In the genomic region with DNA sequence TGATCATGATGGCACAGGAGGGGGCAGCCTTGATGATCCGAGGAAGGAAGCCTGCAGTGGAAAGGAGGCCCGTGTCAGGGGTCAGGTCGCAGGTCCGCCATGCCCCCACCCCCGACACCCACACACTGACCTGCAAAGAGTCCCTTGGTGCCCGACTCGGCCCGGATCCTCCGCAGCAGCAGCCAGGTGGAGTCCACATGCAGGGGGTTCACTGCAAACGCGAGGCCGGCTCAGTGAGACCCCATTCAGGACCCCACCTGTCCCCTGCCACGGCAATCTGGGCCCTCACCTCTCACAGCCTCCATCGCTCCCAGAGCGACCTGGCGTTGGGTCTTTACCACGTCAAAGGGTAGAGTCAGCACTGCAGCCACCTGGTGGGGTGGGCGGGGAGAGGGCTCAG, we compare ENCODE assay signal across 22 cellular contexts. TPM values are rescaled to one million over a fixed set of nuclear protein-coding genes. Genes with fewer than 3 reads are reported as not detected.
DNase-seq lines count a peak whose midpoint lies in the region; ATAC-seq, FAIRE-seq and TF ChIP-seq lines count a peak whose summit lies in the region.
"Had no signal": no experiment of that assay in that cellular context is flagged by ENCODE, and none has a peak within 500 bp of the region (broad histone marks: within the 10 kb centered on the region; RNA-seq: fewer than 3 reads in every experiment).

No MANE protein-coding gene starts in this region.

- in situ Hi-C loops in GM12878 (cut with MboI): no loop called here

- H3K27me3 Mint-ChIP-seq in H9 (ENCODE audit: low read depth): peaks cover 16% of the 10 kb centered on the region

- DNase-seq in D341Med (ENCODE audit: low spot score) (peak; percentile 31), H9 (peak; percentile 36), GM12878 (ENCODE audit: low read depth, low spot score) (no peak), trophoblast cell (no peak), HUDEP-2 (lab: John Stamatoyannopoulos, UW; ENCODE audit: unreplicated experiment in 76 of 76) (no peak), NCI-H2227 treated with DMSO at 0.1 percent for 48 hours (lab: John Stamatoyannopoulos, UW) (no peak)
- DNase-seq: BE2C; C1 segment of cervical spinal cord; CD4-positive, CD25-positive, alpha-beta regulatory T cell; CD8-positive, alpha-beta memory T cell; COR-L47; GOT3 had no signal

- H3K4me1 Mint-ChIP-seq in H9: peaks cover 16% of the 10 kb centered on the region in 2 experiments

- H3K79me1 ChIP-seq in H9 (ENCODE audit: insufficient read depth, low read depth, low read length, poor library complexity, severe bottlenecking) (peaks cover 4% of the 10 kb centered on the region), trophoblast cell (ENCODE audit: low read length) (peaks cover 5% of the 10 kb centered on the region)

- no peak for FAIRE-seq in GM12878 (lab: Jason Lieb, UNC)
- FAIRE-seq: D721Med, G401.6, GM12892, GM18507 had no signal

- H2AFZ ChIP-seq in H9 (ENCODE audit: low read length) (no peak overlapping the region), GM12878 (ENCODE audit: control insufficient read depth, low read depth, low read length) (no peak overlapping the region), trophoblast cell (ENCODE audit: insufficient read depth, low read length, poor library complexity) (no peak overlapping the region)

- SMC1A ChIA-PET in GM12878 (lab: Charles Lee; ENCODE audit: uncharacterized antibody, unreplicated experiment): interaction anchor here (0.6 to 1.4 kb wide), 3 partner anchors 62 to 151 kb away, joined by 3 to 4 read pairs (median 3); no protein-coding TSS in a partner anchor

- H3K14ac ChIP-seq in H9 (ENCODE audit: insufficient read depth, low read length): no peak overlapping the region
- no peak overlapping the region for H3K14ac ChIP-seq in trophoblast cell (ENCODE audit: low read length)

- H3K27me3 ChIP-seq in H9 (ENCODE audit: insufficient read depth, low read length): no peaks in the 10 kb centered on the region; the same call in 1 of the 2 replicates
- H3K27me3 ChIP-seq in GM12878 (replicated peaks in 1 of 2; ENCODE audit: control insufficient read depth in 2 of 2, insufficient read depth in 2 of 2, low read length in 1 of 2): peaks cover 3 to 9% of the 10 kb centered on the region in 2 experiments; a peak in 3 of 4 replicates
- peaks cover 9% of the 10 kb centered on the region for H3K27me3 ChIP-seq in trophoblast cell (ENCODE audit: insufficient read depth, low read length)
- H3K27me3 ChIP-seq: BE2C had no signal

- RAD21 ChIA-PET in GM12878 (lab: Charles Lee; ENCODE audit: unreplicated experiment): interaction anchor here (1.3 kb wide), 1 partner anchor 11 kb away, joined by 3 read pairs; no protein-coding TSS in a partner anchor

- H3K4ac ChIP-seq in H9 (ENCODE audit: low read depth, low read length) (no peak overlapping the region), trophoblast cell (ENCODE audit: low read depth, low read length) (no peak overlapping the region)

- no peaks in the 10 kb centered on the region for H3K9me3 Mint-ChIP-seq in H9
- H3K9me3 Mint-ChIP-seq: CD8-positive, alpha-beta memory T cell had no signal

- H2BK5ac ChIP-seq in H9 (ENCODE audit: insufficient read length, low read length) (no peak overlapping the region), trophoblast cell (ENCODE audit: low read depth, low read length, poor library complexity) (no peak overlapping the region)

- H3K18ac ChIP-seq in H9 (ENCODE audit: insufficient read length, low read depth, low read length) (no peak overlapping the region), trophoblast cell (ENCODE audit: low read length) (no peak overlapping the region)

- H4K20me1 ChIP-seq in H9 (ENCODE audit: control insufficient read depth, insufficient read depth, insufficient read length) (no peaks in the 10 kb centered on the region), GM12878 (ENCODE audit: control insufficient read depth, insufficient read depth) (0 out of 2 replicates have a peak, but pooled peaks cover 2% of the 10 kb centered on the region)

- H4K12ac ChIP-seq in trophoblast cell (ENCODE audit: low read depth, low read length): no peak overlapping the region

- H2AK5ac ChIP-seq in H9 (ENCODE audit: insufficient read length, low read length) (no peak overlapping the region), trophoblast cell (ENCODE audit: low read length) (no peak overlapping the region)

- no peak for ATAC-seq in GM12878

- no peak overlapping the region for H2BK120ac ChIP-seq in H9 (ENCODE audit: low read depth, low read length, poor library complexity, severe bottlenecking)
- no peak overlapping the region for H2BK120ac ChIP-seq in trophoblast cell (ENCODE audit: insufficient read depth, low read length, poor library complexity)

- no CpG with 5 or more reads among the region's 18 CpGs for WGBS in H9 (ENCODE audit: extremely low coverage, insufficient read length, low lambda C conversion rate)
- WGBS in GM12878 (ENCODE audit: insufficient coverage, insufficient replicate concordance, low lambda C conversion rate, missing lambda C conversion rate): 91% methylated on average over 13 of the region's 18 CpGs
- no CpG with 5 or more reads among the region's 18 CpGs for WGBS in trophoblast cell (ENCODE audit: extremely low coverage, insufficient coverage, insufficient read length)

- CTCF ChIA-PET in GM12878 (lab: Yijun Ruan, JAX): interaction anchor here (0.9 to 2.4 kb wide), 3 partner anchors 11 to 110 kb away, joined by 3 to 6 read pairs (median 4); no protein-coding TSS in a partner anchor

- H3T11ph ChIP-seq in H9 (ENCODE audit: low read length): no peak overlapping the region

- TF ChIP-seq POLR2A in GM12878 (IDR thresholded peaks at IDR 0.05; ENCODE audit: low read depth, low read length): peak; percentile 17; the same call in 1 of the 2 replicates

- H3K4me3 ChIP-seq in GM12878: no peak overlapping the region
- peak overlapping the region; percentile 12 for H3K4me3 ChIP-seq in trophoblast cell (ENCODE audit: low read depth, low read length)
- H3K4me3 ChIP-seq: HAP-1 had no signal

- H3K36me3 ChIP-seq in GM12878 (ENCODE audit: control insufficient read depth in 2 of 2, insufficient read depth in 2 of 2, low read length in 1 of 2) (peaks cover 8 to 19% of the 10 kb centered on the region in 2 experiments; a peak in 3 of 4 replicates), trophoblast cell (ENCODE audit: control insufficient read depth in 1 of 2, insufficient read depth in 2 of 2, low read length in 2 of 2) (peaks cover 31 to 33% of the 10 kb centered on the region in 2 experiments)

- H3K9me3 ChIP-seq in H9 (ENCODE audit: control insufficient read depth, low read depth, low read length): no peaks in the 10 kb centered on the region
- H3K9me3 ChIP-seq in GM12878 (replicated peaks; ENCODE audit: control insufficient read depth, insufficient read depth, low read length): no peaks in the 10 kb centered on the region
- peaks cover 4% of the 10 kb centered on the region for H3K9me3 ChIP-seq in trophoblast cell (ENCODE audit: insufficient read depth, low read depth, low read length)
- H3K9me3 ChIP-seq: BE2C, HAP-1 had no signal

- H3K4me1 ChIP-seq in H9 (ENCODE audit: insufficient read depth, low read length) (no peaks in the 10 kb centered on the region), GM12878 (ENCODE audit: control insufficient read depth, insufficient read depth, low read length) (peaks cover 11% of the 10 kb centered on the region), trophoblast cell (ENCODE audit: control insufficient read depth in 1 of 2, insufficient read depth in 2 of 2, low read length in 2 of 2) (peaks cover 7 to 14% of the 10 kb centered on the region in 2 experiments)
- H3K4me1 ChIP-seq: BE2C had no signal

- TF ChIP-seq RAD21 in GM12878 (IDR thresholded peaks at IDR 0.05; ENCODE audit: insufficient read depth, low read depth, low read length): no peak

- intact Hi-C loops in GM12878 (cut with micrococcal nuclease; ENCODE audit: unreplicated experiment): no loop called here

- H3K23me2 ChIP-seq in H9 (ENCODE audit: insufficient read length, low read depth, low read length, poor library complexity, severe bottlenecking): peaks cover 19% of the 10 kb centered on the region

- no peak overlapping the region for H2BK15ac ChIP-seq in H9 (ENCODE audit: low read depth, low read length)

- TF ChIP-seq CTCF in H9 (conservative IDR thresholded peaks at IDR 0.05) (no peak), GM12878 (IDR thresholded peaks at IDR 0.05 in 2 of 3, conservative IDR thresholded peaks at IDR 0.05 in 1 of 3; ENCODE audit: control insufficient read depth in 2 of 3, extremely low read depth in 1 of 3, insufficient read depth in 1 of 3, low read depth in 3 of 3, low read length in 3 of 3) (no peak)

- H2BK20ac ChIP-seq in H9 (ENCODE audit: low read depth, low read length, poor library complexity, severe bottlenecking): no peak overlapping the region

- no peak overlapping the region for H3K4me3 Mint-ChIP-seq in H9

- H3K23ac ChIP-seq in H9 (ENCODE audit: insufficient read length, low read depth, low read length): no peak overlapping the region
- no peak overlapping the region for H3K23ac ChIP-seq in trophoblast cell (ENCODE audit: low read length)

- H3K4me2 ChIP-seq in H9 (ENCODE audit: insufficient read depth, insufficient read length, low read length) (no peak overlapping the region), GM12878 (ENCODE audit: control insufficient read depth, insufficient read depth) (no peak overlapping the region), trophoblast cell (ENCODE audit: low read length) (no peak overlapping the region)
- H3K4me2 ChIP-seq: KMS-11 had no signal

- H3K27ac Mint-ChIP-seq in H9: no peak overlapping the region
- H3K27ac Mint-ChIP-seq: CD4-positive, CD25-positive, alpha-beta regulatory T cell; CD8-positive, alpha-beta memory T cell had no signal

- POLR2A ChIA-PET in GM12878 (lab: Charles Lee): no interaction called here

- H3K27ac ChIP-seq in H9 (ENCODE audit: insufficient read length, low read depth, low read length): no peak overlapping the region
- H3K27ac ChIP-seq in GM12878 (ENCODE audit: control insufficient read depth, insufficient read depth): no peak overlapping the region
- no peak overlapping the region for H3K27ac ChIP-seq in trophoblast cell (ENCODE audit: low read depth, low read length)
- H3K27ac ChIP-seq: HL-60, KMS-11 had no signal

- H3K56ac ChIP-seq in H9 (ENCODE audit: insufficient read length, low read depth, low read length): no peak overlapping the region

- H3K36me3 Mint-ChIP-seq in H9 (ENCODE audit: insufficient read depth in 1 of 3, low read depth in 3 of 3): peaks cover 20 to 52% (median 31%) of the 10 kb centered on the region in 3 experiments

- no peak overlapping the region for H3K9ac ChIP-seq in H9 (ENCODE audit: extremely low read depth, insufficient read length, low read length)
- H3K9ac ChIP-seq in GM12878 (ENCODE audit: control insufficient read depth, insufficient read depth, low read length): no peak overlapping the region
- no peak overlapping the region for H3K9ac ChIP-seq in trophoblast cell (ENCODE audit: low read length)
- H3K9ac ChIP-seq: KMS-11 had no signal

- no peak overlapping the region for H4K91ac ChIP-seq in H9 (ENCODE audit: insufficient read length, low read depth, low read length)
- H4K91ac ChIP-seq in trophoblast cell (ENCODE audit: low read depth, low read length): no peak overlapping the region

- peaks cover 4% of the 10 kb centered on the region; the same call in 1 of the 2 replicates for H3K79me2 ChIP-seq in H9 (ENCODE audit: insufficient read depth, low read length)
- H3K79me2 ChIP-seq in GM12878 (ENCODE audit: control insufficient read depth, insufficient read depth, low read length): peaks cover 19% of the 10 kb centered on the region
- H3K79me2 ChIP-seq in trophoblast cell (ENCODE audit: control insufficient read depth, insufficient read depth, low read length, poor library complexity): peaks cover 7% of the 10 kb centered on the region

- no TSS peak for BruUV-seq in GM12878 (replicated peaks; lab: Mats Ljungman, UMichigan)

- H4K8ac ChIP-seq in H9 (replicated peaks; ENCODE audit: insufficient read length, low read depth, low read length) (no peak overlapping the region), trophoblast cell (ENCODE audit: low read depth, low read length) (no peak overlapping the region)

- no peak overlapping the region for H4K5ac ChIP-seq in H9 (ENCODE audit: insufficient read length, low read depth, low read length)

- TF ChIP-seq EP300 in GM12878 (IDR thresholded peaks at IDR 0.05; ENCODE audit: borderline replicate concordance in 1 of 2, control insufficient read depth in 1 of 2, low read depth in 2 of 2, low read length in 2 of 2): no peak

- H2BK12ac ChIP-seq in H9 (ENCODE audit: insufficient read length, low read depth, low read length) (no peak overlapping the region), trophoblast cell (ENCODE audit: low read length) (no peak overlapping the region)

RNA-seq across cellular contexts. Expression of gene SLC25A39, which starts 4.6 kb away (rescaled TPM):
- total RNA-seq in H9 (2021) (227 and 235 TPM in 2 replicates), GM12878 (2014; rRNA removed) (175 and 192 TPM in 2 replicates), GM12878 (2014; rRNA removed; fragmentation: Illumina TruSeq; extraction: Trizol) (85.8 and 95.1 TPM in 2 replicates), GM12878 (2021) (190 and 198 TPM in 2 replicates)
- 47.3 and 49.5 TPM in 2 replicates for total RNA-seq in GM12878 (2013; cell fraction: nucleolus; rRNA removed)
- polyA plus RNA-seq in GM12878 (2011; ENCODE audit: low read depth): 40.5 TPM
- polyA plus RNA-seq in GM12878 (2011; rRNA removed) (27.2 and 62.1 TPM in 2 replicates), GM12878 (2014; fragmentation: Illumina TruSeq; extraction: Trizol) (21.0 and 108 TPM in 2 replicates), GM12878 (2014; fragmentation: Nextera tagmentation; extraction: Ambion mirVana) (1 to 10 TPM; 3.5 to 7.5 TPM), GM12878 (2014; rRNA removed) (227 and 273 TPM in 2 replicates), GM12878 (2016; fragmentation: Nextera tagmentation; extraction: Ambion mirVana) (100 to 1,000 TPM; 242 to 270 TPM)
- polyA plus RNA-seq in GM12878 (2011; cell fraction: cytosol; rRNA removed): 106 and 140 TPM in 2 replicates
- polyA plus RNA-seq in GM12878 (2011; cell fraction: nucleus; rRNA removed): 226 and 301 TPM in 2 replicates
- 94.3 and 110 TPM in 2 replicates for polyA plus RNA-seq in GM12878 (2012)
- polyA minus RNA-seq in GM12878 (2011; rRNA and poly(A)+ RNA removed): 28.4 and 48.2 TPM in 2 replicates
- 39.4 and 51.5 TPM in 2 replicates for polyA minus RNA-seq in GM12878 (2011; cell fraction: cytosol; rRNA and poly(A)+ RNA removed)
- 34.2 and 60.8 TPM in 2 replicates for polyA minus RNA-seq in GM12878 (2011; cell fraction: nucleus; rRNA and poly(A)+ RNA removed)
- 96.0 and 97.4 TPM in 2 replicates for polyA plus RNA-seq in trophoblast cell (2013)

RNA-seq across cellular contexts. Expression of gene RUNDC3A, which starts 11.7 kb away (rescaled TPM):
- total RNA-seq in H9 (2021) (2.2 and 3.8 TPM in 2 replicates), GM12878 (2014; rRNA removed) (not detected in 2 replicates), GM12878 (2014; rRNA removed; fragmentation: Illumina TruSeq; extraction: Trizol) (not detected in 2 replicates), GM12878 (2021) (not detected in 2 replicates)
- total RNA-seq in GM12878 (2013; cell fraction: nucleolus; rRNA removed): not detected in 2 replicates
- not detected for polyA plus RNA-seq in GM12878 (2011; ENCODE audit: low read depth)
- polyA plus RNA-seq in GM12878 (2011; rRNA removed) (0.07 TPM in 1 of 2 replicates, not detected in the other), GM12878 (2014; fragmentation: Illumina TruSeq; extraction: Trizol) (not detected in 2 replicates), GM12878 (2014; fragmentation: Nextera tagmentation; extraction: Ambion mirVana) (not detected), GM12878 (2014; rRNA removed) (0.36 TPM in 1 of 2 replicates, not detected in the other), GM12878 (2016; fragmentation: Nextera tagmentation; extraction: Ambion mirVana) (under 1 TPM in 1 of 2 experiments, not detected in 1; 0.17 TPM)
- not detected in 2 replicates for polyA plus RNA-seq in GM12878 (2011; cell fraction: cytosol; rRNA removed)
- not detected in 2 replicates for polyA plus RNA-seq in GM12878 (2011; cell fraction: nucleus; rRNA removed)
- polyA plus RNA-seq in GM12878 (2012): 0.08 and 0.39 TPM in 2 replicates
- not detected in 2 replicates for polyA minus RNA-seq in GM12878 (2011; rRNA and poly(A)+ RNA removed)
- not detected in 2 replicates for polyA minus RNA-seq in GM12878 (2011; cell fraction: cytosol; rRNA and poly(A)+ RNA removed)
- not detected in 2 replicates for polyA minus RNA-seq in GM12878 (2011; cell fraction: nucleus; rRNA and poly(A)+ RNA removed)
- 0.08 and 0.12 TPM in 2 replicates for polyA plus RNA-seq in trophoblast cell (2013)
- total RNA-seq: A172; CD8-positive, alpha-beta memory T cell had no signal
- polyA plus RNA-seq: CD8-positive, alpha-beta memory T cell; IgD-negative memory B cell had no signal

RNA-seq across cellular contexts. Expression of gene GRN, which starts 25.0 kb away (rescaled TPM):
- 127 and 130 TPM in 2 replicates for total RNA-seq in H9 (2021)
- 191 and 195 TPM in 2 replicates for total RNA-seq in GM12878 (2013; cell fraction: nucleolus; rRNA removed)
- 275 and 367 TPM in 2 replicates for total RNA-seq in GM12878 (2014; rRNA removed)
- total RNA-seq in GM12878 (2014; rRNA removed; fragmentation: Illumina TruSeq; extraction: Trizol): 64.5 and 85.4 TPM in 2 replicates
- total RNA-seq in GM12878 (2021): 361 and 389 TPM in 2 replicates
- polyA plus RNA-seq in GM12878 (2011; ENCODE audit: low read depth): 195 TPM
- polyA plus RNA-seq in GM12878 (2011; rRNA removed): 10.5 and 58.2 TPM in 2 replicates
- polyA plus RNA-seq in GM12878 (2011; cell fraction: cytosol; rRNA removed): 78.4 and 102 TPM in 2 replicates
- 485 and 500 TPM in 2 replicates for polyA plus RNA-seq in GM12878 (2011; cell fraction: nucleus; rRNA removed)
- polyA plus RNA-seq in GM12878 (2012): 241 and 346 TPM in 2 replicates
- 30.9 and 120 TPM in 2 replicates for polyA plus RNA-seq in GM12878 (2014; fragmentation: Illumina TruSeq; extraction: Trizol)
- 10 to 100 TPM; 22.3 to 33.2 TPM for polyA plus RNA-seq in GM12878 (2014; fragmentation: Nextera tagmentation; extraction: Ambion mirVana)
- 158 and 192 TPM in 2 replicates for polyA plus RNA-seq in GM12878 (2014; rRNA removed)
- polyA plus RNA-seq in GM12878 (2016; fragmentation: Nextera tagmentation; extraction: Ambion mirVana): 100 to 1,000 TPM; 351 to 363 TPM
- 55.3 and 92.2 TPM in 2 replicates for polyA minus RNA-seq in GM12878 (2011; rRNA and poly(A)+ RNA removed)
- polyA minus RNA-seq in GM12878 (2011; cell fraction: cytosol; rRNA and poly(A)+ RNA removed): 92.2 and 92.5 TPM in 2 replicates
- 83.1 and 106 TPM in 2 replicates for polyA minus RNA-seq in GM12878 (2011; cell fraction: nucleus; rRNA and poly(A)+ RNA removed)
- 207 and 227 TPM in 2 replicates for polyA plus RNA-seq in trophoblast cell (2013)

RNA-seq across cellular contexts. Expression of gene FAM171A2, which starts 43.6 kb away (rescaled TPM):
- total RNA-seq in H9 (2021): 27.3 and 27.5 TPM in 2 replicates
- total RNA-seq in GM12878 (2013; cell fraction: nucleolus; rRNA removed): 0.37 TPM in 1 of 2 replicates, not detected in the other
- total RNA-seq in GM12878 (2014; rRNA removed): 1.1 and 1.3 TPM in 2 replicates
- 0.09 and 0.36 TPM in 2 replicates for total RNA-seq in GM12878 (2014; rRNA removed; fragmentation: Illumina TruSeq; extraction: Trizol)
- 1.3 and 1.7 TPM in 2 replicates for total RNA-seq in GM12878 (2021)
- polyA plus RNA-seq in GM12878 (2011; ENCODE audit: low read depth): 0.10 TPM
- polyA plus RNA-seq in GM12878 (2011; rRNA removed): 0.04 and 0.18 TPM in 2 replicates
- polyA plus RNA-seq in GM12878 (2011; cell fraction: cytosol; rRNA removed): 0.16 and 0.33 TPM in 2 replicates
- 0.34 and 0.39 TPM in 2 replicates for polyA plus RNA-seq in GM12878 (2011; cell fraction: nucleus; rRNA removed)
- 0.57 and 0.59 TPM in 2 replicates for polyA plus RNA-seq in GM12878 (2012)
- 0.13 TPM in 1 of 2 replicates, not detected in the other for polyA plus RNA-seq in GM12878 (2014; fragmentation: Illumina TruSeq; extraction: Trizol)
- under 1 TPM in 1 of 2 experiments, not detected in 1; 0.09 TPM for polyA plus RNA-seq in GM12878 (2014; fragmentation: Nextera tagmentation; extraction: Ambion mirVana)
- polyA plus RNA-seq in GM12878 (2014; rRNA removed): 0.82 and 1.1 TPM in 2 replicates
- polyA plus RNA-seq in GM12878 (2016; fragmentation: Nextera tagmentation; extraction: Ambion mirVana): under 1 TPM in 1 of 2 experiments, not detected in 1; 0.08 TPM
- polyA minus RNA-seq in GM12878 (2011; rRNA and poly(A)+ RNA removed): 0.22 and 0.41 TPM in 2 replicates
- 0.83 TPM in 1 of 2 replicates, not detected in the other for polyA minus RNA-seq in GM12878 (2011; cell fraction: cytosol; rRNA and poly(A)+ RNA removed)
- polyA minus RNA-seq in GM12878 (2011; cell fraction: nucleus; rRNA and poly(A)+ RNA removed): 0.12 and 0.38 TPM in 2 replicates
- 8.4 and 8.6 TPM in 2 replicates for polyA plus RNA-seq in trophoblast cell (2013)

RNA-seq across cellular contexts. Expression of gene SLC4A1, which starts 52.1 kb away (rescaled TPM):
- total RNA-seq in H9 (2021) (0.13 TPM in 1 of 2 replicates, not detected in the other), GM12878 (2014; rRNA removed) (not detected in 2 replicates), GM12878 (2014; rRNA removed; fragmentation: Illumina TruSeq; extraction: Trizol) (not detected in 2 replicates), GM12878 (2021) (not detected in 2 replicates)
- total RNA-seq in GM12878 (2013; cell fraction: nucleolus; rRNA removed): not detected in 2 replicates
- polyA plus RNA-seq in GM12878 (2011; ENCODE audit: low read depth): not detected
- polyA plus RNA-seq in GM12878 (2011; rRNA removed) (not detected in 2 replicates), GM12878 (2014; fragmentation: Illumina TruSeq; extraction: Trizol) (not detected in 2 replicates), GM12878 (2014; fragmentation: Nextera tagmentation; extraction: Ambion mirVana) (not detected), GM12878 (2014; rRNA removed) (0.03 and 0.04 TPM in 2 replicates), GM12878 (2016; fragmentation: Nextera tagmentation; extraction: Ambion mirVana) (not detected)
- polyA plus RNA-seq in GM12878 (2011; cell fraction: cytosol; rRNA removed): not detected in 2 replicates
- not detected in 2 replicates for polyA plus RNA-seq in GM12878 (2011; cell fraction: nucleus; rRNA removed)
- 0.03 TPM in 1 of 2 replicates, not detected in the other for polyA plus RNA-seq in GM12878 (2012)
- not detected in 2 replicates for polyA minus RNA-seq in GM12878 (2011; rRNA and poly(A)+ RNA removed)
- not detected in 2 replicates for polyA minus RNA-seq in GM12878 (2011; cell fraction: cytosol; rRNA and poly(A)+ RNA removed)
- polyA minus RNA-seq in GM12878 (2011; cell fraction: nucleus; rRNA and poly(A)+ RNA removed): not detected in 2 replicates
- polyA plus RNA-seq in trophoblast cell (2013): 0.01 and 0.03 TPM in 2 replicates
- total RNA-seq: A172; CD4-positive, CD25-positive, alpha-beta regulatory T cell; CD8-positive, alpha-beta memory T cell; HT1080 had no signal
- polyA plus RNA-seq: CD4-positive, CD25-positive, alpha-beta regulatory T cell; CD8-positive, alpha-beta memory T cell; IgD-negative memory B cell had no signal

Comparison
In these comparisons a context has a peak if more than half of its experiments do, and no peak if none do; other contexts are left out.
1. DNase-seq: peak in D341Med (single experiment) and H9 (single experiment); none in GM12878 (single experiment), trophoblast cell (0 of 2), HUDEP-2 (0 of 76) and NCI-H2227 treated with DMSO at 0.1 percent for 48 hours (single experiment).